ENCODE assay signal across 11 cellular contexts in genomic region chr19:33389574-33390119, GRCh38. TPM values are rescaled to one million over a fixed set of nuclear protein-coding genes. Genes with fewer than 3 reads are reported as not detected.
DNase-seq lines count a peak whose midpoint lies in the region; ATAC-seq and TF ChIP-seq lines count a peak whose summit lies in the region.
"Had no signal": no experiment of that assay in that cellular context is flagged by ENCODE, and none has a peak within 500 bp of the region (broad histone marks: within the 10 kb centered on the region; RNA-seq: fewer than 3 reads in every experiment).

No MANE protein-coding gene starts in this region.

- no peak overlapping the region for H3K27ac Mint-ChIP-seq in HFFc6

- intact Hi-C loops in right cardiac atrium (cut with DNase I) (no loop called here), sciatic nerve (cut with DNase I) (no loop called here)

- H3K36me3 ChIP-seq in Peyer's patch: peaks cover 0 to 20% (median 0%) of the 10 kb centered on the region in 3 donors

- H3K9me3 ChIP-seq in Peyer's patch (no peaks in the 10 kb centered on the region), right cardiac atrium (ENCODE audit: control insufficient read depth, low read length) (no peaks in the 10 kb centered on the region)

- H3K4me3 ChIP-seq in Peyer's patch: no peak overlapping the region
- no peak overlapping the region for H3K4me3 ChIP-seq in right cardiac atrium (ENCODE audit: low read length)

- no peak overlapping the region for H3K4me3 Mint-ChIP-seq in HFFc6
- H3K4me3 Mint-ChIP-seq: naive B cell had no signal

- H3K27me3 ChIP-seq in Peyer's patch (no peaks in the 10 kb centered on the region), right cardiac atrium (ENCODE audit: control insufficient read depth, insufficient read depth) (no peaks in the 10 kb centered on the region)

- no peak for TF ChIP-seq POLR2A in Peyer's patch (IDR thresholded peaks at IDR 0.05)

- no peaks in the 10 kb centered on the region for H3K9me3 Mint-ChIP-seq in HFFc6
- H3K9me3 Mint-ChIP-seq: naive B cell had no signal

- H3K27ac ChIP-seq in Peyer's patch (peak overlapping the region; percentile 34 to 63 (median 52)), right cardiac atrium (ENCODE audit: low read length) (peak overlapping the region; percentile 85)

- DNase-seq in 8988T (peak; percentile 27), Peyer's patch (peak in 2 of 3 donors; percentile 46 to 56), right cardiac atrium (peak in 2 of 3 donors; percentile 73), sciatic nerve (ENCODE audit: low spot score) (peak; percentile 70), ureter (ENCODE audit: low spot score) (no peak), dedifferentiated amniotic fluid mesenchymal stem cell (ENCODE audit: extremely low spot score) (no peak), HFFc6 (no peak)
- no peak for DNase-seq in activated CD4-positive, alpha-beta T cell treated with anti-CD3 and anti-CD28 coated beads for 48 hours
- DNase-seq: DMS53, naive B cell, trophoblast cell had no signal

- H3K4me1 Mint-ChIP-seq in HFFc6 (ENCODE audit: low read depth): peaks cover 13% of the 10 kb centered on the region

- TF ChIP-seq CTCF in Peyer's patch (IDR thresholded peaks at IDR 0.05) (no peak), HFFc6 (IDR thresholded peaks at IDR 0.05) (no peak)

- H3K4me1 ChIP-seq in Peyer's patch (peaks cover 0 to 64% (median 9%) of the 10 kb centered on the region in 4 donors), right cardiac atrium (ENCODE audit: control insufficient read depth, insufficient read depth, low read length) (peaks cover 24% of the 10 kb centered on the region)

- WGBS in right cardiac atrium: 56% methylated on average over 17 of the region's 17 CpGs

- H3K36me3 Mint-ChIP-seq in HFFc6 (ENCODE audit: low read depth): no peaks in the 10 kb centered on the region
- H3K36me3 Mint-ChIP-seq: naive B cell had no signal

- peak; percentile 5 to 27 for ATAC-seq in right cardiac atrium
- peak; percentile 23 for ATAC-seq in sciatic nerve

- H3K27me3 Mint-ChIP-seq in HFFc6 (ENCODE audit: insufficient read depth): no peaks in the 10 kb centered on the region; the same call in 1 of the 2 replicates
- H3K27me3 Mint-ChIP-seq: naive B cell had no signal

RNA-seq across cellular contexts. Expression of gene CEBPG, which starts 16.1 kb away (rescaled TPM):
- total RNA-seq in Peyer's patch (10 to 100 TPM; 33.0 to 75.5 (median 50.5) TPM), right cardiac atrium (10 to 100 TPM; 13.1 to 18.3 (median 15.7) TPM), sciatic nerve (21.2 TPM), ureter (31.3 TPM)
- polyA plus RNA-seq in right cardiac atrium: 12.7 TPM
- 10 to 100 TPM; 10.0 to 11.2 (median 10.4) TPM for total RNA-seq in HFFc6 (2021; fragmentation: NEBNext Ultra II Directional; extraction: Animal tissue kit (Norgen Biotek cat#: 25700))

Comparison
In these comparisons a context has a peak if more than half of its experiments do, and no peak if none do; other contexts are left out.
1. DNase-seq: peak in 8988T (single experiment), Peyer's patch (2 of 3), right cardiac atrium (2 of 3) and sciatic nerve (single experiment); none in activated CD4-positive, alpha-beta T cell treated with anti-CD3 and anti-CD28 coated beads for 48 hours (single experiment), ureter (single experiment), dedifferentiated amniotic fluid mesenchymal stem cell (single experiment) and HFFc6 (single experiment).